Comparison of ENCODE assay signal across 1 cellular context in genomic region chr7:95440394-95441038, GRCh38.
TF ChIP-seq lines count a peak whose summit lies in the region.

No MANE protein-coding gene starts in this region.

TF ChIP-seq in HepG2, 621 proteins besides CTCF, POLR2A, EP300 and RAD21 (continued from another document and continues in another):
- TF ChIP-seq, protein P1, sequence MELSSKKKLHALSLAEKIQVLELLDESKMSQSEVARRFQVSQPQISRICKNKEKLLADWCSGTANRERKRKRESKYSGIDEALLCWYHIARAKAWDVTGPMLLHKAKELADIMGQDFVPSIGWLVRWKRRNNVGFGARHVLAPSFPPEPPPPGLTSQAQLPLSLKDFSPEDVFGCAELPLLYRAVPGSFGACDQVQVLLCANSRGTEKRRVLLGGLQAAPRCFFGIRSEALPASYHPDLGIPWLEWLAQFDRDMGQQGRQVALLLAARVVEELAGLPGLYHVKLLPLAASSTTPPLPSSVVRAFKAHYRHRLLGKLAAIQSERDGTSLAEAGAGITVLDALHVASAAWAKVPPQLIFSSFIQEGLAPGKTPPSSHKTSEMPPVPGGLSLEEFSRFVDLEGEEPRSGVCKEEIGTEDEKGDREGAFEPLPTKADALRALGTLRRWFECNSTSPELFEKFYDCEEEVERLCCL (CRISPR knock-in tag; IDR thresholded peaks at IDR 0.05; ENCODE audit: borderline replicate concordance), result no peak
- TF ChIP-seq ZBTB21 (CRISPR knock-in tag; IDR thresholded peaks at IDR 0.05), result peak; percentile 85
- TF ChIP-seq BHLHE40 (IDR thresholded peaks at IDR 0.05; ENCODE audit: low read length), result peak; percentile 21; the same call in 1 of the 2 replicates
- 0 out of 2 replicates have a peak, but pooled peaks have one; percentile 32 for TF ChIP-seq SRF (IDR thresholded peaks at IDR 0.05; ENCODE audit: low read depth, low read length)
- peak; percentile 90 for TF ChIP-seq RERE (CRISPR knock-in tag; IDR thresholded peaks at IDR 0.05; ENCODE audit: low read depth)
- peak; percentile 91 for TF ChIP-seq PHF21A (CRISPR knock-in tag; IDR thresholded peaks at IDR 0.05)
- peak; percentile 61; the same call in 1 of the 2 replicates for TF ChIP-seq HOXA3 (CRISPR knock-in tag; IDR thresholded peaks at IDR 0.05)
- TF ChIP-seq ZBED4 (CRISPR knock-in tag; IDR thresholded peaks at IDR 0.05; ENCODE audit: borderline replicate concordance), result 0 out of 2 replicates have a peak, but pooled peaks have one; percentile 30
- TF ChIP-seq ZNF773 (CRISPR knock-in tag; IDR thresholded peaks at IDR 0.05; ENCODE audit: borderline replicate concordance), result no peak
- TF ChIP-seq RCOR2 (CRISPR knock-in tag; IDR thresholded peaks at IDR 0.05), result peak; percentile 94
- peak; percentile 56; the same call in 1 of the 2 replicates for TF ChIP-seq FOXC1 (CRISPR knock-in tag; IDR thresholded peaks at IDR 0.05; ENCODE audit: borderline replicate concordance)
- peak; percentile 77; the same call in 1 of the 2 replicates for TF ChIP-seq POGZ (CRISPR knock-in tag; IDR thresholded peaks at IDR 0.05)
- no peak for TF ChIP-seq NR0B2 (CRISPR knock-in tag; IDR thresholded peaks at IDR 0.05)
- TF ChIP-seq, protein P2, sequence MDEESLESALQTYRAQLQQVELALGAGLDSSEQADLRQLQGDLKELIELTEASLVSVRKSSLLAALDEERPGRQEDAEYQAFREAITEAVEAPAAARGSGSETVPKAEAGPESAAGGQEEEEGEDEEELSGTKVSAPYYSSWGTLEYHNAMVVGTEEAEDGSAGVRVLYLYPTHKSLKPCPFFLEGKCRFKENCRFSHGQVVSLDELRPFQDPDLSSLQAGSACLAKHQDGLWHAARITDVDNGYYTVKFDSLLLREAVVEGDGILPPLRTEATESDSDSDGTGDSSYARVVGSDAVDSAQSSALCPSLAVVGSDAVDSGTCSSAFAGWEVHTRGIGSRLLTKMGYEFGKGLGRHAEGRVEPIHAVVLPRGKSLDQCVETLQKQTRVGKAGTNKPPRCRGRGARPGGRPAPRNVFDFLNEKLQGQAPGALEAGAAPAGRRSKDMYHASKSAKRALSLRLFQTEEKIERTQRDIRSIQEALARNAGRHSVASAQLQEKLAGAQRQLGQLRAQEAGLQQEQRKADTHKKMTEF (CRISPR knock-in tag; IDR thresholded peaks at IDR 0.05), result peak; percentile 79
- TF ChIP-seq ONECUT2 (CRISPR knock-in tag; IDR thresholded peaks at IDR 0.05), result peak; percentile 50
- TF ChIP-seq BRD4 (CRISPR knock-in tag; IDR thresholded peaks at IDR 0.05), result 0 out of 2 replicates have a peak, but pooled peaks have one; percentile 57
- peak; percentile 47; the same call in 1 of the 2 replicates for TF ChIP-seq HOXD1 (CRISPR knock-in tag; IDR thresholded peaks at IDR 0.05)
- TF ChIP-seq TCF7 (IDR thresholded peaks at IDR 0.05; ENCODE audit: low read depth), result peak; percentile 93
- peak; percentile 97 for TF ChIP-seq CEBPG (CRISPR knock-in tag; IDR thresholded peaks at IDR 0.05)
- TF ChIP-seq TBX3 (IDR thresholded peaks at IDR 0.05; ENCODE audit: borderline replicate concordance), result peak; percentile 66; the same call in 1 of the 2 replicates
- TF ChIP-seq SRSF1 (optimal IDR thresholded peaks at IDR 0.05; ENCODE audit: low read depth, low read length), result no peak
- peak; percentile 99 for TF ChIP-seq HNF4G (IDR thresholded peaks at IDR 0.05; ENCODE audit: borderline replicate concordance, low read depth, low read length)
- TF ChIP-seq HNF4G (CRISPR knock-in tag; IDR thresholded peaks at IDR 0.05; ENCODE audit: borderline replicate concordance, low read depth), result peak; percentile 97
- TF ChIP-seq MEIS2 (CRISPR knock-in tag; IDR thresholded peaks at IDR 0.05), result 0 out of 2 replicates have a peak, but pooled peaks have one; percentile 50
- TF ChIP-seq, protein P3, sequence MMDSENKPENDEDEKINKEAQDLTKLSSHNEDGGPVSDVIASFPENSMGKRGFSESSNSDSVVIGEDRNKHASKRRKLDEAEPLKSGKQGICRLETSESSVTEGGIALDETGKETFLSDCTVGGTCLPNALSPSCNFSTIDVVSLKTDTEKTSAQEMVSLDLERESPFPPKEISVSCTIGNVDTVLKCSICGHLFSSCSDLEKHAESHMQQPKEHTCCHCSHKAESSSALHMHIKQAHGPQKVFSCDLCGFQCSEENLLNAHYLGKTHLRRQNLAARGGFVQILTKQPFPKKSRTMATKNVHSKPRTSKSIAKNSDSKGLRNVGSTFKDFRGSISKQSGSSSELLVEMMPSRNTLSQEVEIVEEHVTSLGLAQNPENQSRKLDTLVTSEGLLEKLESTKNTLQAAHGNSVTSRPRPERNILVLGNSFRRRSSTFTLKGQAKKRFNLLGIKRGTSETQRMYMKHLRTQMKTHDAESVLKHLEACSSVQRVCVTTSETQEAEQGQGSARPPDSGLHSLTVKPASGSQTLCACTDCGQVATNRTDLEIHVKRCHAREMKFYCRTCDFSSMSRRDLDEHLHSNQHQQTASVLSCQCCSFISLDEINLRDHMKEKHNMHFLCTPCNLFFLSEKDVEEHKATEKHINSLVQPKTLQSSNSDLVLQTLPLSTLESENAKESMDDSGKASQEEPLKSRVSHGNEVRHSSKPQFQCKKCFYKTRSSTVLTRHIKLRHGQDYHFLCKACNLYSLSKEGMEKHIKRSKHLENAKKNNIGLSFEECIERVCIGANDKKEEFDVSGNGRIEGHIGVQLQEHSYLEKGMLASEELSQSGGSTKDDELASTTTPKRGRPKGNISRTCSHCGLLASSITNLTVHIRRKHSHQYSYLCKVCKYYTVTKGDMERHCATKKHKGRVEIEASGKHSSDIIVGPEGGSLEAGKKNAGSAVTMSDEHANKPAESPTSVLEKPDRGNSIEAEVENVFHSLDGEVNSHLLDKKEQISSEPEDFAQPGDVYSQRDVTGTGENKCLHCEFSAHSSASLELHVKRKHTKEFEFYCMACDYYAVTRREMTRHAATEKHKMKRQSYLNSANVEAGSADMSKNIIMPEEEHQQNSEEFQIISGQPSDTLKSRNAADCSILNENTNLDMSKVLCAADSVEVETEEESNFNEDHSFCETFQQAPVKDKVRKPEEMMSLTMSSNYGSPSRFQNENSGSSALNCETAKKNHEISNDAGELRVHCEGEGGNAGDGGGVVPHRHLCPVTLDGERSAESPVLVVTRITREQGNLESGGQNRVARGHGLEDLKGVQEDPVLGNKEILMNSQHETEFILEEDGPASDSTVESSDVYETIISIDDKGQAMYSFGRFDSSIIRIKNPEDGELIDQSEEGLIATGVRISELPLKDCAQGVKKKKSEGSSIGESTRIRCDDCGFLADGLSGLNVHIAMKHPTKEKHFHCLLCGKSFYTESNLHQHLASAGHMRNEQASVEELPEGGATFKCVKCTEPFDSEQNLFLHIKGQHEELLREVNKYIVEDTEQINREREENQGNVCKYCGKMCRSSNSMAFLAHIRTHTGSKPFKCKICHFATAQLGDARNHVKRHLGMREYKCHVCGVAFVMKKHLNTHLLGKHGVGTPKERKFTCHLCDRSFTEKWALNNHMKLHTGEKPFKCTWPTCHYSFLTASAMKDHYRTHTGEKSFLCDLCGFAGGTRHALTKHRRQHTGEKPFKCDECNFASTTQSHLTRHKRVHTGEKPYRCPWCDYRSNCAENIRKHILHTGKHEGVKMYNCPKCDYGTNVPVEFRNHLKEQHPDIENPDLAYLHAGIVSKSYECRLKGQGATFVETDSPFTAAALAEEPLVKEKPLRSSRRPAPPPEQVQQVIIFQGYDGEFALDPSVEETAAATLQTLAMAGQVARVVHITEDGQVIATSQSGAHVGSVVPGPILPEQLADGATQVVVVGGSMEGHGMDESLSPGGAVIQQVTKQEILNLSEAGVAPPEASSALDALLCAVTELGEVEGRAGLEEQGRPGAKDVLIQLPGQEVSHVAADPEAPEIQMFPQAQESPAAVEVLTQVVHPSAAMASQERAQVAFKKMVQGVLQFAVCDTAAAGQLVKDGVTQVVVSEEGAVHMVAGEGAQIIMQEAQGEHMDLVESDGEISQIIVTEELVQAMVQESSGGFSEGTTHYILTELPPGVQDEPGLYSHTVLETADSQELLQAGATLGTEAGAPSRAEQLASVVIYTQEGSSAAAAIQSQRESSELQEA (CRISPR knock-in tag; IDR thresholded peaks at IDR 0.05; ENCODE audit: not compliant biosample characterization), result no peak
- TF ChIP-seq KDM4B (CRISPR knock-in tag; IDR thresholded peaks at IDR 0.05), result peak; percentile 64; the same call in 1 of the 2 replicates
- TF ChIP-seq SOX5 (CRISPR knock-in tag; IDR thresholded peaks at IDR 0.05; ENCODE audit: borderline replicate concordance), result peak; percentile 91
- peak; percentile 96 for TF ChIP-seq NCOR1 (IDR thresholded peaks at IDR 0.05; ENCODE audit: borderline replicate concordance, low read length)
- TF ChIP-seq, protein P4, sequence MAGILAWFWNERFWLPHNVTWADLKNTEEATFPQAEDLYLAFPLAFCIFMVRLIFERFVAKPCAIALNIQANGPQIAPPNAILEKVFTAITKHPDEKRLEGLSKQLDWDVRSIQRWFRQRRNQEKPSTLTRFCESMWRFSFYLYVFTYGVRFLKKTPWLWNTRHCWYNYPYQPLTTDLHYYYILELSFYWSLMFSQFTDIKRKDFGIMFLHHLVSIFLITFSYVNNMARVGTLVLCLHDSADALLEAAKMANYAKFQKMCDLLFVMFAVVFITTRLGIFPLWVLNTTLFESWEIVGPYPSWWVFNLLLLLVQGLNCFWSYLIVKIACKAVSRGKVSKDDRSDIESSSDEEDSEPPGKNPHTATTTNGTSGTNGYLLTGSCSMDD (CRISPR knock-in tag; IDR thresholded peaks at IDR 0.05), result no peak
- TF ChIP-seq ZNF607 (CRISPR knock-in tag; IDR thresholded peaks at IDR 0.05; ENCODE audit: borderline replicate concordance), result no peak
- TF ChIP-seq, protein P5, sequence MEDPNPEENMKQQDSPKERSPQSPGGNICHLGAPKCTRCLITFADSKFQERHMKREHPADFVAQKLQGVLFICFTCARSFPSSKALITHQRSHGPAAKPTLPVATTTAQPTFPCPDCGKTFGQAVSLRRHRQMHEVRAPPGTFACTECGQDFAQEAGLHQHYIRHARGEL (CRISPR knock-in tag; IDR thresholded peaks at IDR 0.05), result no peak
